In genomic region chr21:43604505-43605204, GRCh38 we compare ENCODE assay signal across 26 cellular contexts.
"Had no signal": no experiment of that assay in that cellular context is flagged by ENCODE, and none has a peak within 500 bp of the region (broad histone marks: within the 10 kb centered on the region; RNA-seq: fewer than 3 reads in every experiment).

No MANE protein-coding gene starts in this region.

- H3K27ac Mint-ChIP-seq: activated CD4-positive, alpha-beta T cell treated with anti-CD3 and anti-CD28 coated beads for 36 hours; activated CD8-positive, alpha-beta memory T cell treated with anti-CD3 and anti-CD28 coated beads, Interleukin-2, amount 10 ng/mL, durations not matched to agents 7 days and 5 days; activated naive CD8-positive, alpha-beta T cell treated with anti-CD3 and anti-CD28 coated beads, Interleukin-2, amount 10 ng/mL, durations not matched to agents 7 days and 5 days; activated T-helper 17 cell treated with anti-CD3 and anti-CD28 coated beads, Interleukin-2, amount 50 U/mL, for 72 hours; brain; stimulated activated effector memory CD8-positive, alpha-beta T cell treated with anti-CD3 and anti-CD28 coated beads, Interleukin-12 subunit alpha, Interleukin-12 subunit beta, amount 100 ng/mL, for 72 hours; T-cell; WTC11 had no signal

- H3K4me1 ChIP-seq: colonic mucosa had no signal

- H3K36me3 ChIP-seq: colonic mucosa, gastrocnemius medialis, heart left ventricle, left ventricle myocardium inferior, thoracic aorta had no signal

- H3K4me3 ChIP-seq: colonic mucosa, gastrocnemius medialis, heart left ventricle, left ventricle myocardium inferior, psoas muscle, thoracic aorta had no signal

- H3K27me3 ChIP-seq: colonic mucosa, gastrocnemius medialis, heart left ventricle had no signal

- H3K36me3 Mint-ChIP-seq: activated CD8-positive, alpha-beta memory T cell treated with anti-CD3 and anti-CD28 coated beads, Interleukin-2, amount 10 ng/mL, durations not matched to agents 7 days and 5 days; activated naive CD8-positive, alpha-beta T cell treated with anti-CD3 and anti-CD28 coated beads, Interleukin-2, amount 10 ng/mL, durations not matched to agents 7 days and 5 days; brain; naive B cell; stimulated activated effector memory CD8-positive, alpha-beta T cell treated with anti-CD3 and anti-CD28 coated beads, Interleukin-12 subunit alpha, Interleukin-12 subunit beta, amount 100 ng/mL, for 72 hours; T-cell; WTC11 had no signal

- H3K4me3 Mint-ChIP-seq: activated CD4-positive, alpha-beta T cell treated with anti-CD3 and anti-CD28 coated beads for 36 hours; activated CD8-positive, alpha-beta memory T cell treated with anti-CD3 and anti-CD28 coated beads, Interleukin-2, amount 10 ng/mL, durations not matched to agents 7 days and 5 days; activated naive CD8-positive, alpha-beta T cell treated with anti-CD3 and anti-CD28 coated beads, Interleukin-2, amount 10 ng/mL, durations not matched to agents 7 days and 5 days; activated T-helper 17 cell treated with anti-CD3 and anti-CD28 coated beads, Interleukin-2, amount 50 U/mL, for 72 hours; brain; central memory CD8-positive, alpha-beta T cell; naive B cell; neural crest cell; stimulated activated effector memory CD8-positive, alpha-beta T cell treated with anti-CD3 and anti-CD28 coated beads, Interleukin-12 subunit alpha, Interleukin-12 subunit beta, amount 100 ng/mL, for 72 hours; T-cell; WTC11 had no signal

- H3K4me1 Mint-ChIP-seq: activated T-helper 17 cell treated with anti-CD3 and anti-CD28 coated beads, Interleukin-2, amount 50 U/mL, for 72 hours; central memory CD8-positive, alpha-beta T cell; WTC11 had no signal

- ATAC-seq: activated CD4-positive, alpha-beta T cell treated with anti-CD3 and anti-CD28 coated beads for 36 hours; activated CD8-positive, alpha-beta memory T cell treated with anti-CD3 and anti-CD28 coated beads, Interleukin-2, amount 10 ng/mL, durations not matched to agents 7 days and 5 days; activated T-helper 17 cell treated with anti-CD3 and anti-CD28 coated beads, Interleukin-2, amount 50 U/mL, for 72 hours; right cardiac atrium; T-cell; WTC11 had no signal

- H3K9me3 Mint-ChIP-seq: activated naive CD8-positive, alpha-beta T cell treated with anti-CD3 and anti-CD28 coated beads, Interleukin-2, amount 10 ng/mL, durations not matched to agents 7 days and 5 days; activated T-helper 17 cell treated with anti-CD3 and anti-CD28 coated beads, Interleukin-2, amount 50 U/mL, for 72 hours; central memory CD8-positive, alpha-beta T cell; naive B cell; neural crest cell; stimulated activated effector memory CD8-positive, alpha-beta T cell treated with anti-CD3 and anti-CD28 coated beads, Interleukin-12 subunit alpha, Interleukin-12 subunit beta, amount 100 ng/mL, for 72 hours; T-cell; WTC11 had no signal

- H3K9me3 ChIP-seq: colonic mucosa, gastrocnemius medialis, heart left ventricle, psoas muscle, thoracic aorta had no signal

- H3K27ac ChIP-seq: colonic mucosa, thoracic aorta had no signal

- FAIRE-seq: small intestine had no signal

- DNase-seq: activated CD4-positive, alpha-beta T cell treated with anti-CD3 and anti-CD28 coated beads for 36 hours; activated CD4-positive, alpha-beta T cell treated with anti-CD3 and anti-CD28 coated beads, Interleukin-2, amount 50 U/mL, for 48 hours; activated CD8-positive, alpha-beta memory T cell treated with anti-CD3 and anti-CD28 coated beads, Interleukin-2, amount 10 ng/mL, durations not matched to agents 7 days and 5 days; activated naive CD4-positive, alpha-beta T cell treated with Interleukin-2 at 50 U/mL for 16 hours; activated naive CD8-positive, alpha-beta T cell treated with anti-CD3 and anti-CD28 coated beads, Interleukin-2, amount 10 ng/mL, durations not matched to agents 7 days and 5 days; activated T-cell treated with anti-CD3 and anti-CD28 coated beads, Interleukin-2, amount 50 U/mL, for 1 hour; amygdala; colonic mucosa; gastrocnemius medialis; heart left ventricle; kidney glomerular epithelial cell; left ventricle myocardium inferior; mammary epithelial cell; naive B cell; psoas muscle; right cardiac atrium; small intestine; stimulated activated CD4-positive, alpha-beta T cell treated with anti-CD3 and anti-CD28 coated beads, Interleukin-4, amount 100 ng/mL, for 24 hours; T-cell had no signal

- H3K27me3 Mint-ChIP-seq: activated CD4-positive, alpha-beta T cell treated with anti-CD3 and anti-CD28 coated beads for 36 hours; activated T-helper 17 cell treated with anti-CD3 and anti-CD28 coated beads, Interleukin-2, amount 50 U/mL, for 72 hours; brain; central memory CD8-positive, alpha-beta T cell; naive B cell; T-cell had no signal
